11 cellular contexts compared by ENCODE assay signal in genomic region chr20:17662333-17663039, GRCh38. TPM values are rescaled to one million over a fixed set of nuclear protein-coding genes. Genes with fewer than 3 reads are reported as not detected.
DNase-seq lines count a peak whose midpoint lies in the region; ATAC-seq, FAIRE-seq and TF ChIP-seq lines count a peak whose summit lies in the region.
"Had no signal": no experiment of that assay in that cellular context is flagged by ENCODE, and none has a peak within 500 bp of the region (broad histone marks: within the 10 kb centered on the region; RNA-seq: fewer than 3 reads in every experiment).

No MANE protein-coding gene starts in this region.

- no peak overlapping the region for H3K23ac ChIP-seq in H1 (ENCODE audit: insufficient read length)

- H3K4me3 Mint-ChIP-seq in endothelial cell (ENCODE audit: unreplicated experiment) = no peak overlapping the region
- H3K4me3 Mint-ChIP-seq: memory B cell had no signal

- H4K91ac ChIP-seq in H1 (replicated peaks; ENCODE audit: insufficient read length, low read length) = no peak overlapping the region

- FAIRE-seq in H1 (lab: Jason Lieb, UNC) = no peak

- peaks cover 0 to 13% of the 10 kb centered on the region in 2 experiments for H4K20me1 ChIP-seq in H1 (replicated peaks in 1 of 2; ENCODE audit: control insufficient read depth in 1 of 2, insufficient read depth in 2 of 2, low read length in 2 of 2)
- H4K20me1 ChIP-seq in osteoblast (ENCODE audit: insufficient read depth, low read length) = peaks cover 71% of the 10 kb centered on the region

- CTCF ChIA-PET in H1 (lab: Charles Lee; ENCODE audit: partially characterized antibody) = interaction anchor here (1.2 kb wide), 1 partner anchor 46 kb away, joined by 3 read pairs; no protein-coding TSS in a partner anchor

- H4K5ac ChIP-seq in H1 (ENCODE audit: insufficient read length, low read depth, low read length) = no peak overlapping the region

- H3K4me1 ChIP-seq in H1 (replicated peaks in 1 of 4; ENCODE audit: control insufficient read depth in 3 of 4, insufficient read depth in 4 of 4, low read length in 3 of 4) (peaks cover 0 to 3% (median 2%) of the 10 kb centered on the region in 4 experiments; a peak in 2 of 7 replicates), osteoblast (ENCODE audit: insufficient read depth, low read length) (peaks cover 72% of the 10 kb centered on the region), prostate gland (replicated peaks) (no peaks in the 10 kb centered on the region)

- H3K9ac ChIP-seq in H1 (replicated peaks in 1 of 4; ENCODE audit: extremely low read depth in 1 of 4, low read depth in 3 of 4, low read length in 3 of 4) = no peak overlapping the region

- H3K27me3 ChIP-seq in H1 (replicated peaks in 1 of 4; ENCODE audit: control insufficient read depth in 3 of 4, extremely low read depth in 1 of 4, insufficient read depth in 3 of 4, low read length in 3 of 4) (no peaks in the 10 kb centered on the region), osteoblast (ENCODE audit: insufficient read depth, low read length) (no peaks in the 10 kb centered on the region), prostate gland (replicated peaks; ENCODE audit: insufficient read depth) (no peaks in the 10 kb centered on the region)
- H3K27me3 ChIP-seq: cardiac muscle cell had no signal

- H3K79me1 ChIP-seq in H1 (ENCODE audit: low read depth, low read length) = peaks cover 12% of the 10 kb centered on the region

- H3K14ac ChIP-seq in H1 (ENCODE audit: insufficient read length) = no peak overlapping the region

- H3K36me3 ChIP-seq in H1 (ENCODE audit: control insufficient read depth in 2 of 4, insufficient read depth in 4 of 4, low read length in 3 of 4) (peaks cover 0 to 20% (median 10%) of the 10 kb centered on the region in 4 experiments; a peak in 5 of 8 replicates), osteoblast (ENCODE audit: insufficient read depth, low read length) (peaks cover 28% of the 10 kb centered on the region), prostate gland (no peaks in the 10 kb centered on the region)
- H3K36me3 ChIP-seq: cardiac muscle cell had no signal

- H3K18ac ChIP-seq in H1 (ENCODE audit: extremely low read depth, low read length) = no peak overlapping the region

- no peak for TF ChIP-seq CTCF in H1 (IDR thresholded peaks at IDR 0.05; ENCODE audit: control extremely low read depth in 1 of 3, insufficient read depth in 1 of 3, low read depth in 1 of 3, low read length in 3 of 3)
- no peak for TF ChIP-seq CTCF in osteoblast (IDR thresholded peaks at IDR 0.05; ENCODE audit: extremely low read depth, low read depth, low read length)
- TF ChIP-seq CTCF in endothelial cell (IDR thresholded peaks at IDR 0.05; ENCODE audit: unreplicated experiment) = no peak
- no peak for TF ChIP-seq CTCF in prostate gland (IDR thresholded peaks at IDR 0.05)

- no peak overlapping the region for H2BK12ac ChIP-seq in H1 (ENCODE audit: low read depth, low read length)

- H3K27ac ChIP-seq in H1 (ENCODE audit: low read depth, low read length) = no peak overlapping the region
- H3K27ac ChIP-seq in osteoblast (ENCODE audit: low read depth, low read length) = peak overlapping the region; percentile 99
- H3K27ac ChIP-seq in prostate gland = no peak overlapping the region

- no peak overlapping the region for H2AK5ac ChIP-seq in H1 (ENCODE audit: low read depth, low read length)

- peak overlapping the region; percentile 71 for H4K8ac ChIP-seq in H1 (ENCODE audit: extremely low read depth, insufficient read depth, low read length)

- no peak overlapping the region for H3K4me2 ChIP-seq in H1 (ENCODE audit: insufficient read depth in 1 of 2, low read depth in 2 of 2, low read length in 2 of 2)
- peak overlapping the region; percentile 71 for H3K4me2 ChIP-seq in osteoblast (ENCODE audit: insufficient read depth, low read length)

- H2BK20ac ChIP-seq in H1 (ENCODE audit: low read length) = no peak overlapping the region

- H2AFZ ChIP-seq in H1 (ENCODE audit: low read length) = no peak overlapping the region
- H2AFZ ChIP-seq in osteoblast (ENCODE audit: low read length) = no peak overlapping the region

- H3K4me1 Mint-ChIP-seq in endothelial cell (ENCODE audit: unreplicated experiment) = peaks cover 48% of the 10 kb centered on the region
- H3K4me1 Mint-ChIP-seq: memory B cell had no signal

- no peak overlapping the region for H2BK15ac ChIP-seq in H1 (ENCODE audit: low read length)

- no peaks in the 10 kb centered on the region for H3K27me3 Mint-ChIP-seq in endothelial cell (ENCODE audit: unreplicated experiment)
- H3K27me3 Mint-ChIP-seq: memory B cell had no signal

- 90% methylated on average over 10 of the region's 10 CpGs; no CpG with 5 or more reads in 1 of the 2 experiments for WGBS in H1 (ENCODE audit: extremely low coverage in 1 of 2, insufficient coverage in 1 of 2, insufficient read length in 1 of 2, insufficient replicate concordance in 2 of 2, low coverage in 1 of 2, low lambda C conversion rate in 2 of 2, missing lambda C conversion rate in 1 of 2), 2 experiments
- WGBS in prostate gland = 61% methylated on average over 10 of the region's 10 CpGs

- intact Hi-C loops in prostate gland (cut with DNase I) = no loop called here

- H3K9me3 ChIP-seq in H1 (ENCODE audit: insufficient read depth in 2 of 2, low read depth in 1 of 2, low read length in 1 of 2) (peaks cover 6 to 13% of the 10 kb centered on the region in 2 experiments), osteoblast (ENCODE audit: low read depth, low read length) (no peaks in the 10 kb centered on the region), prostate gland (no peaks in the 10 kb centered on the region)

- TF ChIP-seq RAD21 in H1 (IDR thresholded peaks at IDR 0.05 in 1 of 2, conservative IDR thresholded peaks at IDR 0.05 in 1 of 2; ENCODE audit: low read depth in 2 of 2, low read length in 2 of 2) = no peak

- no peak overlapping the region for H3K56ac ChIP-seq in H1 (replicated peaks; ENCODE audit: insufficient read length, low read depth, low read length)

- TF ChIP-seq POLR2A in H1 (IDR thresholded peaks at IDR 0.05; ENCODE audit: control extremely low read depth in 1 of 2, low read depth in 2 of 2, low read length in 2 of 2) (no peak), prostate gland (IDR thresholded peaks at IDR 0.05) (no peak)

- H2BK120ac ChIP-seq in H1 (replicated peaks; ENCODE audit: low read depth, low read length) = no peak overlapping the region

- no peaks in the 10 kb centered on the region for H3K9me3 Mint-ChIP-seq in endothelial cell (ENCODE audit: unreplicated experiment)

- peak overlapping the region; percentile 15; the same call in 1 of the 2 replicates for H2BK5ac ChIP-seq in H1 (ENCODE audit: low read depth, low read length)

- peaks cover 32% of the 10 kb centered on the region for H3K36me3 Mint-ChIP-seq in endothelial cell (ENCODE audit: low read depth, unreplicated experiment)

- no peaks in the 10 kb centered on the region for H3K23me2 ChIP-seq in H1 (ENCODE audit: low read depth, low read length)

- POLR2A ChIA-PET in H1 (lab: Charles Lee; ENCODE audit: partially characterized antibody) = interaction anchor here (0.6 kb wide), 2 partner anchors 85 to 278 kb away, joined by 3 read pairs; no protein-coding TSS in a partner anchor

- TF ChIP-seq EP300 in H1 (IDR thresholded peaks at IDR 0.05; ENCODE audit: borderline replicate concordance in 1 of 2, low read depth in 2 of 2, low read length in 2 of 2) = no peak

- DNase-seq in AG08396 (ENCODE audit: low spot score) = peak; percentile 77
- DNase-seq in H1 (ENCODE audit: low read depth in 1 of 2, low spot score in 2 of 2) = no peak
- peak; percentile 95 for DNase-seq in osteoblast (ENCODE audit: insufficient read length, low spot score, missing footprints)
- DNase-seq in endothelial cell (ENCODE audit: low spot score) = no peak
- DNase-seq in putamen (ENCODE audit: low spot score) = no peak
- no peak for DNase-seq in H4 (ENCODE audit: low spot score)
- DNase-seq in prostate gland (ENCODE audit: low spot score) = no peak
- DNase-seq: DND-41 had no signal

- H3K4me3 ChIP-seq in H1 (ENCODE audit: extremely low read depth in 1 of 4, insufficient read depth in 2 of 4, low read depth in 3 of 4, low read length in 4 of 4) (no peak overlapping the region), osteoblast (ENCODE audit: insufficient read depth, low read length) (peak overlapping the region; percentile 30), prostate gland (no peak overlapping the region)
- H3K4me3 ChIP-seq: cardiac muscle cell had no signal

- H3K79me2 ChIP-seq in H1 (ENCODE audit: control insufficient read depth in 1 of 2, insufficient read depth in 2 of 2, low read length in 2 of 2) (peaks cover 8 to 90% of the 10 kb centered on the region in 2 experiments), osteoblast (ENCODE audit: insufficient read depth, low read length) (peaks cover 96% of the 10 kb centered on the region)

- H3K27ac Mint-ChIP-seq in endothelial cell (ENCODE audit: unreplicated experiment) = no peak overlapping the region
- H3K27ac Mint-ChIP-seq: memory B cell had no signal

- ATAC-seq in HG03378 (IDR thresholded peaks at IDR 0.05; ENCODE audit: unreplicated experiment) = peak; percentile 73

- H3K4ac ChIP-seq in H1 (replicated peaks; ENCODE audit: insufficient read length, low read depth, low read length) = no peak overlapping the region

RNA-seq across cellular contexts. Expression of gene RRBP1, which starts 19.6 kb away (rescaled TPM):
- 153 and 157 TPM in 2 replicates for total RNA-seq in H1 (2021; fragmentation: NEBNext Ultra II Directional; extraction: Animal tissue kit (Norgen Biotek cat#: 25700))
- 15.9 and 20.2 TPM in 2 replicates for polyA plus RNA-seq in H1 (2011; rRNA removed)
- 37.4 TPM for polyA plus RNA-seq in H1 (2011; cell fraction: cytosol; rRNA removed)
- 71.6 TPM for polyA plus RNA-seq in H1 (2011; cell fraction: nucleus; rRNA removed)
- polyA plus RNA-seq in H1 (2012, experiment 1 of 2) = 82.9 to 111 TPM (median 107 TPM) in 4 replicates
- 24.2 TPM for polyA plus RNA-seq in H1 (2012, experiment 2 of 2)
- 178 TPM for polyA plus RNA-seq in H1 (2013, experiment 1 of 2)
- 185 TPM for polyA plus RNA-seq in H1 (2013, experiment 2 of 2)
- 25.7 and 32.9 TPM in 2 replicates for polyA minus RNA-seq in H1 (2011; rRNA and poly(A)+ RNA removed)
- 45.1 TPM for polyA minus RNA-seq in H1 (2011; cell fraction: cytosol; rRNA and poly(A)+ RNA removed)
- 40.6 TPM for polyA minus RNA-seq in H1 (2011; cell fraction: nucleus; rRNA and poly(A)+ RNA removed)
- total RNA-seq in osteoblast = 122 and 126 TPM in 2 replicates
- 179 TPM for total RNA-seq in endothelial cell (ENCODE audit: unreplicated experiment)
- 48.6 and 61.6 TPM in 2 replicates for total RNA-seq in H4 (2014; rRNA removed; shearing (Covaris generic))
- total RNA-seq in prostate gland = 100 to 1,000 TPM; 112 to 148 TPM

RNA-seq across cellular contexts. Expression of gene BANF2, which starts 37.3 kb away (rescaled TPM):
- total RNA-seq in H1 (2021; fragmentation: NEBNext Ultra II Directional; extraction: Animal tissue kit (Norgen Biotek cat#: 25700)) = not detected in 2 replicates
- not detected in 2 replicates for polyA plus RNA-seq in H1 (2011; rRNA removed)
- not detected for polyA plus RNA-seq in H1 (2011; cell fraction: cytosol; rRNA removed)
- polyA plus RNA-seq in H1 (2011; cell fraction: nucleus; rRNA removed) = not detected
- polyA plus RNA-seq in H1 (2012, experiment 1 of 2) = not detected in 4 replicates
- polyA plus RNA-seq in H1 (2012, experiment 2 of 2) = not detected
- not detected for polyA plus RNA-seq in H1 (2013, experiment 1 of 2)
- polyA plus RNA-seq in H1 (2013, experiment 2 of 2) = not detected
- not detected in 2 replicates for polyA minus RNA-seq in H1 (2011; rRNA and poly(A)+ RNA removed)
- polyA minus RNA-seq in H1 (2011; cell fraction: cytosol; rRNA and poly(A)+ RNA removed) = not detected
- polyA minus RNA-seq in H1 (2011; cell fraction: nucleus; rRNA and poly(A)+ RNA removed) = not detected
- not detected in 2 replicates for total RNA-seq in osteoblast
- total RNA-seq in endothelial cell (ENCODE audit: unreplicated experiment) = not detected
- total RNA-seq in H4 (2014; rRNA removed; shearing (Covaris generic)) = not detected in 2 replicates
- 1 to 10 TPM in 1 of 2 donors, not detected in 1; 1.9 TPM for total RNA-seq in prostate gland
- total RNA-seq: cardiac muscle cell had no signal
- polyA plus RNA-seq: cardiac muscle cell had no signal

Comparison
In these comparisons a context has a peak if more than half of its experiments do, and no peak if none do; other contexts are left out.
1. DNase-seq: peak in AG08396 (single experiment) and osteoblast (single experiment); none in H1 (0 of 2), endothelial cell (single experiment), putamen (single experiment), H4 (single experiment) and prostate gland (single experiment).